Comparison of ENCODE assay signal across 24 cellular contexts in genomic region chr4:7853271-7853670, GRCh38.
A peak's percentile ranks its signal among the peaks of the same experiment; 100 is the strongest.
DNase-seq lines count a peak whose midpoint lies in the region; ATAC-seq, FAIRE-seq and TF ChIP-seq lines count a peak whose summit lies in the region.
"Had no signal": no experiment of that assay in that cellular context is flagged by ENCODE, and none has a peak within 500 bp of the region (broad histone marks: within the 10 kb centered on the region; RNA-seq: fewer than 3 reads in every experiment).

No MANE protein-coding gene starts in this region.

- TF ChIP-seq CTCF in chondrocyte (IDR thresholded peaks at IDR 0.05) (no peak), right atrium auricular region (IDR thresholded peaks at IDR 0.05) (no peak)

- no peaks in the 10 kb centered on the region for H3K27me3 Mint-ChIP-seq in chondrocyte (ENCODE audit: low read depth)
- H3K27me3 Mint-ChIP-seq: activated naive CD8-positive, alpha-beta T cell treated with anti-CD3 and anti-CD28 coated beads, Interleukin-2, amount 50 U/mL, for 24 hours had no signal

- peak; percentile 51 for FAIRE-seq in HTR-8/SVneo (lab: Jason Lieb, UNC)
- FAIRE-seq: endothelial cell of umbilical vein, small intestine had no signal

- H3K4me3 Mint-ChIP-seq in chondrocyte (ENCODE audit: unreplicated experiment), result no peak overlapping the region
- H3K4me3 Mint-ChIP-seq: activated B cell treated with CpG ODN at 0.5 μM for 24 hours; activated naive CD8-positive, alpha-beta T cell treated with anti-CD3 and anti-CD28 coated beads, Interleukin-2, amount 50 U/mL, for 24 hours; nephron had no signal

- peaks cover 0 to 33% of the 10 kb centered on the region in 2 donors for H3K4me1 ChIP-seq in right atrium auricular region
- H3K4me1 ChIP-seq: Peyer's patch, upper lobe of right lung had no signal

- peaks cover 30% of the 10 kb centered on the region for H3K36me3 ChIP-seq in right atrium auricular region
- H3K36me3 ChIP-seq: ovary had no signal

- no peak overlapping the region for H3K4me3 ChIP-seq in right atrium auricular region
- H3K4me3 ChIP-seq: mucosa of descending colon, ovary, Peyer's patch, upper lobe of right lung had no signal

- ATAC-seq in activated naive CD4-positive, alpha-beta T cell treated with anti-CD3 and anti-CD28 coated beads, Interleukin-2, amount 50 U/mL, for 72 hours, result no peak
- peak; percentile 6 for ATAC-seq in sciatic nerve
- ATAC-seq in HG03439 (IDR thresholded peaks at IDR 0.05; ENCODE audit: unreplicated experiment), result no peak
- ATAC-seq in left cardiac atrium, result no peak
- ATAC-seq: upper lobe of right lung had no signal

- H3K27ac ChIP-seq in right atrium auricular region, result no peak overlapping the region
- H3K27ac ChIP-seq: ovary, Peyer's patch, upper lobe of right lung had no signal

- no peaks in the 10 kb centered on the region for H3K9me3 ChIP-seq in right atrium auricular region
- H3K9me3 ChIP-seq: mucosa of descending colon, ovary, Peyer's patch, upper lobe of right lung had no signal

- intact Hi-C loops in sciatic nerve (cut with DNase I) (no loop called here), left cardiac atrium (cut with DNase I) (no loop called here)

- H3K9me3 Mint-ChIP-seq in activated naive CD4-positive, alpha-beta T cell treated with anti-CD3 and anti-CD28 coated beads, Interleukin-2, amount 50 U/mL, for 72 hours, result no peaks in the 10 kb centered on the region
- H3K9me3 Mint-ChIP-seq in chondrocyte (ENCODE audit: low read depth), result no peaks in the 10 kb centered on the region
- H3K9me3 Mint-ChIP-seq: activated B cell treated with CpG ODN at 0.5 μM for 24 hours; activated naive CD8-positive, alpha-beta T cell treated with anti-CD3 and anti-CD28 coated beads, Interleukin-2, amount 50 U/mL, for 24 hours; nephron had no signal

- peaks cover 49% of the 10 kb centered on the region for H3K4me1 Mint-ChIP-seq in chondrocyte (ENCODE audit: low read depth)
- H3K4me1 Mint-ChIP-seq: activated B cell treated with CpG ODN at 0.5 μM for 24 hours had no signal

- DNase-seq in activated naive CD4-positive, alpha-beta T cell treated with anti-CD3 and anti-CD28 coated beads, Interleukin-2, amount 50 U/mL, for 72 hours (ENCODE audit: low spot score in 2 of 2), result no peak
- no peak for DNase-seq in activated naive CD4-positive, alpha-beta T cell (lab: John Stamatoyannopoulos, UW)
- DNase-seq in HTR-8/SVneo (ENCODE audit: insufficient read length, low spot score), result no peak
- no peak for DNase-seq in chondrocyte (ENCODE audit: low spot score)
- DNase-seq in sciatic nerve (ENCODE audit: low spot score), result no peak
- DNase-seq in right atrium auricular region (ENCODE audit: low spot score), result no peak
- DNase-seq in left cardiac atrium, result no peak
- DNase-seq: activated B cell treated with CpG ODN at 0.5 μM for 24 hours, cerebellar nuclear complex, hippocampal formation, mucosa of descending colon, NCI-H1694, NCI-H446 treated with DMSO at 0.1 percent for 48 hours, NCI-H82, ovary, Peyer's patch, SHP77 treated with DMSO at 0.1 percent for 48 hours, small intestine, SW 1271, upper lobe of right lung had no signal

- H3K27ac Mint-ChIP-seq in activated naive CD4-positive, alpha-beta T cell treated with anti-CD3 and anti-CD28 coated beads, Interleukin-2, amount 50 U/mL, for 72 hours, result peak overlapping the region; percentile 84 to 98
- H3K27ac Mint-ChIP-seq in chondrocyte (ENCODE audit: unreplicated experiment), result peak overlapping the region; percentile 45
- H3K27ac Mint-ChIP-seq: activated B cell treated with CpG ODN at 0.5 μM for 24 hours; activated naive CD8-positive, alpha-beta T cell treated with anti-CD3 and anti-CD28 coated beads, Interleukin-2, amount 50 U/mL, for 24 hours had no signal

- peaks cover 0 to 78% of the 10 kb centered on the region in 2 donors for H3K36me3 Mint-ChIP-seq in activated naive CD4-positive, alpha-beta T cell treated with anti-CD3 and anti-CD28 coated beads, Interleukin-2, amount 50 U/mL, for 72 hours
- peaks cover 36% of the 10 kb centered on the region for H3K36me3 Mint-ChIP-seq in chondrocyte (ENCODE audit: low read depth)

- no peaks in the 10 kb centered on the region for H3K27me3 ChIP-seq in right atrium auricular region
- H3K27me3 ChIP-seq: ovary, Peyer's patch, upper lobe of right lung had no signal
